ENCODE assay signal across 27 cellular contexts in the genomic region with DNA sequence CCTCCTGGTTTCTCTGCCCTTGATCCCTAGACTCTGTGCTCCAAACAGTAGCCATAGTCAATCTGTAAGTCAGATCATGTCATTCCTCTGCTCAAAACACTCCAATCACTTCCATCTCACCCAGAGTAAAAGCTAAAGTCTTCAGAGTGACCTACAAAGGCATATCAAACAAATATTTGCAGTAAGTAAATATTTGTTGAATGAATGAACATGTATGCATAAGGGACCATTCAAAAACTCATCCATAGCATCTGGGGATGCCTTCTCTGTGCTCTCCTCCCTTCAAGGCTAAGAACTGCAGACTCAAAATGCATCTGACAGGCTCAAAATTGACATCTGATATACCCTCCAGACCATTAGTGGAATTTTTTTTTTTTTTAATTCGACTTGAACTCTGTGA. TPM values are rescaled to one million over a fixed set of nuclear protein-coding genes. Genes with fewer than 3 reads are reported as not detected.
"Had no signal": no experiment of that assay in that cellular context is flagged by ENCODE, and none has a peak within 500 bp of the region (broad histone marks: within the 10 kb centered on the region; RNA-seq: fewer than 3 reads in every experiment).

No MANE protein-coding gene starts in this region.

- H3K36me3 ChIP-seq: gastrocnemius medialis, ovary, spleen, tibial artery had no signal

- ATAC-seq: esophagus mucosa; gastrocnemius medialis; left lobe of liver; natural killer cell; psoas muscle; right cardiac atrium; stimulated activated memory B cell treated with anti-CD40 and anti-IgM and Interleukin-4, amounts not matched to agents 10 μg/mL and 1 μg/mL and 100 μg/mL, for 72 hours; stimulated activated naive CD8-positive, alpha-beta T cell treated with anti-CD3 and anti-CD28 coated beads, Interleukin-15, Interleukin-2, amounts not matched to agents 100 U/mL and 50 U/mL, for 24 hours had no signal

- H3K36me3 Mint-ChIP-seq: memory B cell; natural killer cell; stimulated activated memory B cell treated with anti-CD40 and anti-IgM and Interleukin-4, amounts not matched to agents 10 μg/mL and 1 μg/mL and 100 μg/mL, for 72 hours; type B pancreatic cell had no signal

- H3K27me3 ChIP-seq: gastrocnemius medialis, ovary, testis, tibial artery had no signal

- H3K4me1 ChIP-seq: gastrocnemius medialis, psoas muscle, spleen, testis, tibial artery had no signal

- H3K27ac Mint-ChIP-seq: dendritic cell treated with granulocyte-macrophage colony-stimulating factor and Interleukin-4, amounts not matched to agents 40 ng/mL and 50 ng/mL, for 4 days; endodermal cell; memory B cell; natural killer cell; stimulated activated memory B cell treated with anti-CD40 and anti-IgM and Interleukin-4, amounts not matched to agents 10 μg/mL and 1 μg/mL and 100 μg/mL, for 72 hours; type B pancreatic cell had no signal

- H3K4me3 ChIP-seq: gastrocnemius medialis, lung, ovary, psoas muscle, skin epidermis, spleen, testis, tibial artery had no signal

- H3K4me3 Mint-ChIP-seq: dendritic cell treated with granulocyte-macrophage colony-stimulating factor and Interleukin-4, amounts not matched to agents 40 ng/mL and 50 ng/mL, for 4 days; endodermal cell; memory B cell; natural killer cell; stimulated activated memory B cell treated with anti-CD40 and anti-IgM and Interleukin-4, amounts not matched to agents 10 μg/mL and 1 μg/mL and 100 μg/mL, for 72 hours; type B pancreatic cell had no signal

- H3K4me1 Mint-ChIP-seq: memory B cell; stimulated activated memory B cell treated with anti-CD40 and anti-IgM and Interleukin-4, amounts not matched to agents 10 μg/mL and 1 μg/mL and 100 μg/mL, for 72 hours had no signal

- H3K9me3 ChIP-seq: gastrocnemius medialis, ovary, psoas muscle, spleen, testis, tibial artery had no signal

- DNase-seq: effector CD8-positive, alpha-beta T cell; endodermal cell; foreskin fibroblast; gastrocnemius medialis; head of caudate nucleus; kidney; natural killer cell; occipital lobe; ovary; posterior cingulate gyrus; psoas muscle; right cardiac atrium; spleen; stimulated activated CD4-positive, alpha-beta T cell treated with anti-CD3 and anti-CD28 coated beads, Interleukin-4, amount 100 ng/mL, for 4 hours; stimulated activated naive CD8-positive, alpha-beta T cell treated with anti-CD3 and anti-CD28 coated beads, Interleukin-15, Interleukin-2, amounts not matched to agents 100 U/mL and 50 U/mL, for 24 hours; substantia nigra; testis; tibial artery had no signal

- FAIRE-seq: kidney had no signal

- H3K27ac ChIP-seq: epithelial cell of prostate, gastrocnemius medialis, ovary, psoas muscle, skin epidermis, spleen, testis, tibial artery had no signal

- H3K9me3 Mint-ChIP-seq: dendritic cell treated with granulocyte-macrophage colony-stimulating factor and Interleukin-4, amounts not matched to agents 40 ng/mL and 50 ng/mL, for 4 days; endodermal cell; memory B cell; natural killer cell had no signal

RNA-seq across cellular contexts. Expression of gene AK5, which starts 18.1 kb away (rescaled TPM):
- total RNA-seq: esophagus mucosa had no signal
